Comparison of ENCODE assay signal across 15 cellular contexts in genomic region chr16:59527206-59527997, GRCh38.
DNase-seq lines count a peak whose midpoint lies in the region; ATAC-seq and TF ChIP-seq lines count a peak whose summit lies in the region.
"Had no signal": no experiment of that assay in that cellular context is flagged by ENCODE, and none has a peak within 500 bp of the region (broad histone marks: within the 10 kb centered on the region; RNA-seq: fewer than 3 reads in every experiment).

No MANE protein-coding gene starts in this region.

- DNase-seq in EH (ENCODE audit: low read depth) = peak; percentile 91
- no peak for DNase-seq in RWPE2 (ENCODE audit: low spot score)
- DNase-seq in epithelial cell of esophagus (ENCODE audit: low read depth) = peak; percentile 54
- peak; percentile 2 for DNase-seq in renal cortical epithelial cell (ENCODE audit: low read depth)
- DNase-seq in ureter (ENCODE audit: low spot score) = no peak
- DNase-seq in nucleus accumbens (lab: John Stamatoyannopoulos, UW) = no peak
- no peak for DNase-seq in MM.1S
- DNase-seq: CD8-positive, alpha-beta memory T cell; left ventricle myocardium inferior; NCI-H2029; NCI-H774; SHP77; stimulated activated naive CD8-positive, alpha-beta T cell treated with anti-CD3 and anti-CD28 coated beads, Interleukin-15, Interleukin-2, amounts not matched to agents 100 U/mL and 50 U/mL, for 24 hours had no signal

- H4K20me1 ChIP-seq in MM.1S (ENCODE audit: insufficient read depth, low read length) = no peaks in the 10 kb centered on the region

- H3K9me2 ChIP-seq in MM.1S (replicated peaks; ENCODE audit: insufficient read depth, low read length) = no peaks in the 10 kb centered on the region

- H2AFZ ChIP-seq in MM.1S (ENCODE audit: low read length) = no peak overlapping the region

- H3F3A ChIP-seq in MM.1S (ENCODE audit: insufficient read depth, low read length) = no peaks in the 10 kb centered on the region

- H3K27me3 ChIP-seq in RWPE2 (ENCODE audit: insufficient read depth, poor library complexity, severe bottlenecking) = no peaks in the 10 kb centered on the region
- H3K27me3 ChIP-seq in MM.1S (replicated peaks; ENCODE audit: insufficient read depth, low read length) = no peaks in the 10 kb centered on the region

- H3K4me3 ChIP-seq in RWPE2 (ENCODE audit: severe bottlenecking) (no peak overlapping the region), epithelial cell of esophagus (ENCODE audit: low read length) (no peak overlapping the region), MM.1S (ENCODE audit: low read length) (no peak overlapping the region)
- H3K4me3 ChIP-seq: left ventricle myocardium inferior had no signal

- ATAC-seq in RWPE2 (ENCODE audit: low read depth) = peak; percentile 91
- ATAC-seq in GM19351 (IDR thresholded peaks at IDR 0.05; ENCODE audit: unreplicated experiment) = no peak
- ATAC-seq: stimulated activated naive CD8-positive, alpha-beta T cell treated with anti-CD3 and anti-CD28 coated beads, Interleukin-15, Interleukin-2, amounts not matched to agents 100 U/mL and 50 U/mL, for 24 hours had no signal

- H3K9ac ChIP-seq in MM.1S (ENCODE audit: low read length) = no peak overlapping the region
- H3K9ac ChIP-seq: KMS-11 had no signal

- H3K27ac ChIP-seq in RWPE2 (ENCODE audit: poor library complexity, severe bottlenecking) (peak overlapping the region; percentile 73), MM.1S (ENCODE audit: low read length) (no peak overlapping the region)
- H3K27ac ChIP-seq: KMS-11, left ventricle myocardium inferior had no signal

- peaks cover 9% of the 10 kb centered on the region for H3K4me1 ChIP-seq in RWPE2 (ENCODE audit: insufficient read depth, poor library complexity, severe bottlenecking)
- no peaks in the 10 kb centered on the region for H3K4me1 ChIP-seq in MM.1S (ENCODE audit: low read length)
- H3K4me1 ChIP-seq: left ventricle myocardium inferior had no signal

- H3K9me3 ChIP-seq in RWPE2 (ENCODE audit: severe bottlenecking) = no peaks in the 10 kb centered on the region
- H3K9me3 ChIP-seq in MM.1S (replicated peaks; ENCODE audit: insufficient read depth, low read length) = no peaks in the 10 kb centered on the region
- H3K9me3 ChIP-seq: left ventricle myocardium inferior had no signal

- no peak for TF ChIP-seq CTCF in RWPE2 (IDR thresholded peaks at IDR 0.05; ENCODE audit: poor library complexity, severe bottlenecking)
- TF ChIP-seq CTCF in epithelial cell of esophagus (IDR thresholded peaks at IDR 0.05; ENCODE audit: insufficient read depth, low read depth, low read length, missing control alignments) = no peak
- TF ChIP-seq CTCF in MM.1S (IDR thresholded peaks at IDR 0.05; ENCODE audit: low read length) = no peak

- no peaks in the 10 kb centered on the region for H3K79me2 ChIP-seq in MM.1S (ENCODE audit: low read length)

- H3K4me2 ChIP-seq in MM.1S (ENCODE audit: low read depth, low read length) = no peak overlapping the region
- H3K4me2 ChIP-seq: KMS-11 had no signal

- H3K36me3 ChIP-seq in RWPE2 (ENCODE audit: low read depth) = no peaks in the 10 kb centered on the region
- H3K36me3 ChIP-seq in MM.1S (replicated peaks; ENCODE audit: insufficient read depth, low read length) = no peaks in the 10 kb centered on the region
- H3K36me3 ChIP-seq: left ventricle myocardium inferior had no signal

Comparison
In these comparisons a context has a peak if more than half of its experiments do, and no peak if none do; other contexts are left out.
1. DNase-seq: peak in EH (single experiment), epithelial cell of esophagus (single experiment) and renal cortical epithelial cell (single experiment); none in RWPE2 (single experiment), ureter (single experiment), nucleus accumbens (0 of 56) and MM.1S (single experiment).